Comparison of ENCODE assay signal across 20 cellular contexts in genomic region chr14:81110186-81110585, GRCh38.
DNase-seq lines count a peak whose midpoint lies in the region; TF ChIP-seq lines count a peak whose summit lies in the region.
"Had no signal": no experiment of that assay in that cellular context is flagged by ENCODE, and none has a peak within 500 bp of the region (broad histone marks: within the 10 kb centered on the region; RNA-seq: fewer than 3 reads in every experiment).

No MANE protein-coding gene starts in this region.

- no peak for TF ChIP-seq CTCF in glutamatergic neuron (IDR thresholded peaks at IDR 0.05; ENCODE audit: partially characterized antibody, unreplicated experiment)

- no peak overlapping the region for H3K27ac Mint-ChIP-seq in glutamatergic neuron (ENCODE audit: unreplicated experiment)
- H3K27ac Mint-ChIP-seq: B cell; CD14-positive monocyte; CD4-positive, alpha-beta memory T cell; CD4-positive, CD25-positive, alpha-beta regulatory T cell; CD8-positive, alpha-beta memory T cell had no signal

- H3K4me1 Mint-ChIP-seq in glutamatergic neuron (ENCODE audit: low read depth, unreplicated experiment), result no peaks in the 10 kb centered on the region
- H3K4me1 Mint-ChIP-seq: B cell; CD4-positive, alpha-beta memory T cell had no signal

- no peaks in the 10 kb centered on the region for H3K27me3 Mint-ChIP-seq in glutamatergic neuron (ENCODE audit: unreplicated experiment)
- H3K27me3 Mint-ChIP-seq: B cell had no signal

- no peak overlapping the region for H3K4me3 Mint-ChIP-seq in glutamatergic neuron (ENCODE audit: unreplicated experiment)
- H3K4me3 Mint-ChIP-seq: B cell; CD14-positive monocyte; CD4-positive, alpha-beta memory T cell; CD4-positive, CD25-positive, alpha-beta regulatory T cell; CD8-positive, alpha-beta memory T cell had no signal

- H3K9me3 Mint-ChIP-seq in glutamatergic neuron (ENCODE audit: unreplicated experiment), result no peaks in the 10 kb centered on the region

- H3K36me3 Mint-ChIP-seq in glutamatergic neuron (ENCODE audit: unreplicated experiment), result no peaks in the 10 kb centered on the region
- H3K36me3 Mint-ChIP-seq: CD4-positive, alpha-beta memory T cell had no signal

- peak; percentile 59 to 89 for DNase-seq in NCI-H524 (lab: John Stamatoyannopoulos, UW)
- DNase-seq in NCI-H82 (lab: John Stamatoyannopoulos, UW), result peak; percentile 98
- peak; percentile 91 for DNase-seq in SK-N-DZ (ENCODE audit: low spot score)
- no peak for DNase-seq in C1 segment of cervical spinal cord (lab: John Stamatoyannopoulos, UW)
- no peak for DNase-seq in stimulated activated CD4-positive, alpha-beta T cell treated with anti-CD3 and anti-CD28 coated beads, Interleukin-15, amount 100 ng/mL, for 24 hours
- no peak for DNase-seq in glutamatergic neuron
- DNase-seq: AML-193; CD4-positive, alpha-beta memory T cell; CD4-positive, CD25-positive, alpha-beta regulatory T cell; CD8-positive, alpha-beta memory T cell; COR-L47; DMS 273 treated with DMSO at 0.1 percent for 48 hours; DMS153; DMS53; DMS79; DND-41; EL; GDM1 had no signal

Comparison
In these comparisons a context has a peak if more than half of its experiments do, and no peak if none do; other contexts are left out.
1. DNase-seq: peak in NCI-H524 (2 of 2), NCI-H82 (single experiment) and SK-N-DZ (single experiment); none in C1 segment of cervical spinal cord (0 of 14), stimulated activated CD4-positive, alpha-beta T cell treated with anti-CD3 and anti-CD28 coated beads, Interleukin-15, amount 100 ng/mL, for 24 hours (single experiment) and glutamatergic neuron (single experiment).